Comparison of ENCODE assay signal across 14 cellular contexts in genomic region chr17:43240596-43241352, GRCh38. TPM values are rescaled to one million over a fixed set of nuclear protein-coding genes. Genes with fewer than 3 reads are reported as not detected.
A peak's percentile ranks its signal among the peaks of the same experiment; 100 is the strongest.
DNase-seq lines count a peak whose midpoint lies in the region; ATAC-seq and TF ChIP-seq lines count a peak whose summit lies in the region.
"Not testable (repeated sequence)": the region's sequence is repeated elsewhere in the genome, so short reads cannot be mapped to it uniquely, and the experiment has no call there.
"Had no signal": no experiment of that assay in that cellular context is flagged by ENCODE, and none has a peak within 500 bp of the region (broad histone marks: within the 10 kb centered on the region; RNA-seq: fewer than 3 reads in every experiment).

No MANE protein-coding gene starts in this region.

- not testable (repeated sequence) for TF ChIP-seq CTCF in HFFc6 (IDR thresholded peaks at IDR 0.05)

- peak; percentile 85 for DNase-seq in HFFc6
- peak; percentile 4 for DNase-seq in T-helper 2 cell treated with Interferon-gamma antibody and Interleukin-4, amounts not matched to agents 5 μg/mL and 100 μg/mL, for 36 hours (ENCODE audit: low spot score)
- DNase-seq in activated CD8-positive, alpha-beta T cell treated with anti-CD3 and anti-CD28 coated beads, Interleukin-2, amount 10 ng/mL, durations not matched to agents 7 days and 5 days; activated naive CD4-positive, alpha-beta T cell treated with anti-CD3 and anti-CD28 coated beads, Interleukin-2, amount 50 U/mL, for 72 hours (ENCODE audit: low spot score in 2 of 2); effector memory CD8-positive, alpha-beta T cell; naive B cell: not testable (repeated sequence)
- DNase-seq in stimulated activated effector memory CD8-positive, alpha-beta T cell treated with anti-CD3 and anti-CD28 coated beads, Interleukin-12 subunit alpha, Interleukin-12 subunit beta, amount 100 ng/mL, for 72 hours (ENCODE audit: low spot score in 2 of 2): peak in 1 of 2 donors; percentile 29

- POLR2A ChIA-PET in activated CD8-positive, alpha-beta T cell treated with anti-CD3 and anti-CD28 coated beads, Interleukin-2, amount 10 ng/mL, durations not matched to agents 7 days and 5 days (lab: Charles Lee): not testable (repeated sequence)

- H3K4me3 Mint-ChIP-seq in HFFc6; T-helper 2 cell treated with Interferon-gamma antibody and Interleukin-4, amounts not matched to agents 5 μg/mL and 100 μg/mL, for 36 hours; activated CD8-positive, alpha-beta T cell treated with anti-CD3 and anti-CD28 coated beads, Interleukin-2, amount 10 ng/mL, durations not matched to agents 7 days and 5 days; effector memory CD8-positive, alpha-beta T cell; naive B cell; stimulated activated effector memory CD8-positive, alpha-beta T cell treated with anti-CD3 and anti-CD28 coated beads, Interleukin-12 subunit alpha, Interleukin-12 subunit beta, amount 100 ng/mL, for 72 hours: not testable (repeated sequence)

- CTCF ChIA-PET in activated CD8-positive, alpha-beta T cell treated with anti-CD3 and anti-CD28 coated beads, Interleukin-2, amount 10 ng/mL, durations not matched to agents 7 days and 5 days (lab: Charles Lee): not testable (repeated sequence)

- H3K27ac Mint-ChIP-seq in HFFc6; T-helper 2 cell treated with Interferon-gamma antibody and Interleukin-4, amounts not matched to agents 5 μg/mL and 100 μg/mL, for 36 hours; activated CD8-positive, alpha-beta T cell treated with anti-CD3 and anti-CD28 coated beads, Interleukin-2, amount 10 ng/mL, durations not matched to agents 7 days and 5 days; activated naive CD4-positive, alpha-beta T cell treated with anti-CD3 and anti-CD28 coated beads, Interleukin-2, amount 50 U/mL, for 72 hours; effector memory CD8-positive, alpha-beta T cell; naive B cell; stimulated activated effector memory CD8-positive, alpha-beta T cell treated with anti-CD3 and anti-CD28 coated beads, Interleukin-12 subunit alpha, Interleukin-12 subunit beta, amount 100 ng/mL, for 72 hours: not testable (repeated sequence)

- H3K9me3 Mint-ChIP-seq in HFFc6; T-helper 2 cell treated with Interferon-gamma antibody and Interleukin-4, amounts not matched to agents 5 μg/mL and 100 μg/mL, for 36 hours; activated CD8-positive, alpha-beta T cell treated with anti-CD3 and anti-CD28 coated beads, Interleukin-2, amount 10 ng/mL, durations not matched to agents 7 days and 5 days (ENCODE audit: insufficient read depth); activated naive CD4-positive, alpha-beta T cell treated with anti-CD3 and anti-CD28 coated beads, Interleukin-2, amount 50 U/mL, for 72 hours; effector memory CD8-positive, alpha-beta T cell; naive B cell; stimulated activated effector memory CD8-positive, alpha-beta T cell treated with anti-CD3 and anti-CD28 coated beads, Interleukin-12 subunit alpha, Interleukin-12 subunit beta, amount 100 ng/mL, for 72 hours: not testable (repeated sequence)

- ATAC-seq in activated CD8-positive, alpha-beta T cell treated with anti-CD3 and anti-CD28 coated beads, Interleukin-2, amount 10 ng/mL, durations not matched to agents 7 days and 5 days: peak; percentile 42
- ATAC-seq in activated naive CD4-positive, alpha-beta T cell treated with anti-CD3 and anti-CD28 coated beads, Interleukin-2, amount 50 U/mL, for 72 hours: peak; percentile 69 to 70
- ATAC-seq in effector memory CD8-positive, alpha-beta T cell (replicated peaks): peak; percentile 22
- ATAC-seq in naive B cell (ENCODE audit: low read depth in 2 of 2): peak; percentile 65 to 70
- peak; percentile 55 for ATAC-seq in stimulated activated effector memory CD8-positive, alpha-beta T cell treated with anti-CD3 and anti-CD28 coated beads, Interleukin-12 subunit alpha, Interleukin-12 subunit beta, amount 100 ng/mL, for 72 hours

- not testable (repeated sequence) for H3K27me3 Mint-ChIP-seq in HFFc6 (ENCODE audit: insufficient read depth); T-helper 2 cell treated with Interferon-gamma antibody and Interleukin-4, amounts not matched to agents 5 μg/mL and 100 μg/mL, for 36 hours (ENCODE audit: low read depth); activated CD8-positive, alpha-beta T cell treated with anti-CD3 and anti-CD28 coated beads, Interleukin-2, amount 10 ng/mL, durations not matched to agents 7 days and 5 days (ENCODE audit: low read depth); effector memory CD8-positive, alpha-beta T cell; naive B cell

- H3K4me1 Mint-ChIP-seq in HFFc6 (ENCODE audit: low read depth); T-helper 2 cell treated with Interferon-gamma antibody and Interleukin-4, amounts not matched to agents 5 μg/mL and 100 μg/mL, for 36 hours (ENCODE audit: low read depth); activated CD8-positive, alpha-beta T cell treated with anti-CD3 and anti-CD28 coated beads, Interleukin-2, amount 10 ng/mL, durations not matched to agents 7 days and 5 days (ENCODE audit: low read depth); effector memory CD8-positive, alpha-beta T cell (ENCODE audit: low read depth in 2 of 2); naive B cell; stimulated activated effector memory CD8-positive, alpha-beta T cell treated with anti-CD3 and anti-CD28 coated beads, Interleukin-12 subunit alpha, Interleukin-12 subunit beta, amount 100 ng/mL, for 72 hours: not testable (repeated sequence)

- not testable (repeated sequence) for H3K36me3 Mint-ChIP-seq in HFFc6 (ENCODE audit: low read depth); T-helper 2 cell treated with Interferon-gamma antibody and Interleukin-4, amounts not matched to agents 5 μg/mL and 100 μg/mL, for 36 hours (ENCODE audit: low read depth); activated CD8-positive, alpha-beta T cell treated with anti-CD3 and anti-CD28 coated beads, Interleukin-2, amount 10 ng/mL, durations not matched to agents 7 days and 5 days (ENCODE audit: low read depth); activated naive CD4-positive, alpha-beta T cell treated with anti-CD3 and anti-CD28 coated beads, Interleukin-2, amount 50 U/mL, for 72 hours; effector memory CD8-positive, alpha-beta T cell (ENCODE audit: insufficient read depth); naive B cell; stimulated activated effector memory CD8-positive, alpha-beta T cell treated with anti-CD3 and anti-CD28 coated beads, Interleukin-12 subunit alpha, Interleukin-12 subunit beta, amount 100 ng/mL, for 72 hours

RNA-seq across cellular contexts. Expression of gene RNU2-1, which starts 7.0 kb away (rescaled TPM):
- total RNA-seq in HFFc6 (2021; fragmentation: NEBNext Ultra II Directional; extraction: Animal tissue kit (Norgen Biotek cat#: 25700)): 1,000 to 10,000 TPM; 2,816 to 4,226 (median 3,242) TPM
- 1,000 to 10,000 TPM; 4,963 to 6,708 TPM for total RNA-seq in activated CD8-positive, alpha-beta T cell treated with anti-CD3 and anti-CD28 coated beads, Interleukin-2, amount 10 ng/mL, durations not matched to agents 7 days and 5 days
- 1,000 to 10,000 TPM; 5,470 to 5,569 TPM for total RNA-seq in activated naive CD4-positive, alpha-beta T cell treated with anti-CD3 and anti-CD28 coated beads, Interleukin-2, amount 50 U/mL, for 72 hours
- not detected for polyA plus RNA-seq in naive B cell (ENCODE audit: low read depth in 6 of 6)
- total RNA-seq: SK-MEL-5 had no signal
- polyA plus RNA-seq: IgD-negative memory B cell had no signal

RNA-seq across cellular contexts. Expression of gene CCDC200, which starts 12.4 kb away (rescaled TPM):
- total RNA-seq in HFFc6 (2021; fragmentation: NEBNext Ultra II Directional; extraction: Animal tissue kit (Norgen Biotek cat#: 25700)): not detected
- not detected for total RNA-seq in activated CD8-positive, alpha-beta T cell treated with anti-CD3 and anti-CD28 coated beads, Interleukin-2, amount 10 ng/mL, durations not matched to agents 7 days and 5 days
- total RNA-seq in activated naive CD4-positive, alpha-beta T cell treated with anti-CD3 and anti-CD28 coated beads, Interleukin-2, amount 50 U/mL, for 72 hours: under 1 TPM in 1 of 2 donors, not detected in 1; 0.48 TPM
- 1 to 10 TPM in 2 of 6 donors, under 1 TPM in 2, not detected in 2; 0.45 to 8.1 (median 0.96) TPM for polyA plus RNA-seq in naive B cell (ENCODE audit: low read depth in 6 of 6)
- total RNA-seq: A673; Caco-2; CD8-positive, alpha-beta T cell; GM12878; PC-9; SK-MEL-5 had no signal

RNA-seq across cellular contexts. Expression of gene TMEM106A, which starts 29.1 kb away (rescaled TPM):
- 10 to 100 TPM; 12.0 to 17.5 (median 15.5) TPM for total RNA-seq in HFFc6 (2021; fragmentation: NEBNext Ultra II Directional; extraction: Animal tissue kit (Norgen Biotek cat#: 25700))
- total RNA-seq in activated CD8-positive, alpha-beta T cell treated with anti-CD3 and anti-CD28 coated beads, Interleukin-2, amount 10 ng/mL, durations not matched to agents 7 days and 5 days: 10 to 100 TPM; 10.1 to 12.4 TPM
- 10 to 100 TPM; 11.9 to 17.0 TPM for total RNA-seq in activated naive CD4-positive, alpha-beta T cell treated with anti-CD3 and anti-CD28 coated beads, Interleukin-2, amount 50 U/mL, for 72 hours
- polyA plus RNA-seq in naive B cell (ENCODE audit: low read depth in 6 of 6): 10 to 100 TPM in 4 of 6 donors, 1 to 10 TPM in 2; 9.1 to 18.2 (median 12.0) TPM
